Comparison of ENCODE assay signal across 19 cellular contexts in genomic region chr17:82600731-82601446, GRCh38. TPM values are rescaled to one million over a fixed set of nuclear protein-coding genes. Genes with fewer than 3 reads are reported as not detected.
A peak's percentile ranks its signal among the peaks of the same experiment; 100 is the strongest.
DNase-seq lines count a peak whose midpoint lies in the region; ATAC-seq and TF ChIP-seq lines count a peak whose summit lies in the region.
"Had no signal": no experiment of that assay in that cellular context is flagged by ENCODE, and none has a peak within 500 bp of the region (broad histone marks: within the 10 kb centered on the region; RNA-seq: fewer than 3 reads in every experiment).

No MANE protein-coding gene starts in this region.

- BruUV-seq in PC-3 (replicated peaks; lab: Mats Ljungman, UMichigan): no TSS peak

- no peaks in the 10 kb centered on the region for H3K79me2 ChIP-seq in PC-3 (ENCODE audit: low read length)

- H3K9me3 Mint-ChIP-seq in activated naive CD8-positive, alpha-beta T cell treated with anti-CD3 and anti-CD28 coated beads for 36 hours: no peaks in the 10 kb centered on the region
- no peaks in the 10 kb centered on the region for H3K9me3 Mint-ChIP-seq in activated naive CD8-positive, alpha-beta T cell treated with anti-CD3 and anti-CD28 coated beads, Interleukin-2, amount 50 U/mL, for 24 hours
- peaks cover 1% of the 10 kb centered on the region for H3K9me3 Mint-ChIP-seq in endodermal cell
- H3K9me3 Mint-ChIP-seq: CD4-positive, CD25-positive, alpha-beta regulatory T cell had no signal

- intact Hi-C loops in PC-3 (cut with micrococcal nuclease): no loop called here

- no peak overlapping the region for H3K9ac ChIP-seq in endodermal cell (ENCODE audit: extremely low read depth, low read length, poor library complexity, severe bottlenecking)
- H3K9ac ChIP-seq in PC-3 (ENCODE audit: low read length): no peak overlapping the region
- H3K9ac ChIP-seq: GM23248, KMS-11 had no signal

- no peaks in the 10 kb centered on the region for H3K27me3 Mint-ChIP-seq in activated naive CD8-positive, alpha-beta T cell treated with anti-CD3 and anti-CD28 coated beads for 36 hours
- no peaks in the 10 kb centered on the region for H3K27me3 Mint-ChIP-seq in activated naive CD8-positive, alpha-beta T cell treated with anti-CD3 and anti-CD28 coated beads, Interleukin-2, amount 50 U/mL, for 24 hours
- H3K27me3 Mint-ChIP-seq in endodermal cell (ENCODE audit: insufficient read depth): no peaks in the 10 kb centered on the region
- H3K27me3 Mint-ChIP-seq: CD4-positive, CD25-positive, alpha-beta regulatory T cell had no signal

- H3K4me3 ChIP-seq in endodermal cell (ENCODE audit: low read length) (no peak overlapping the region), PC-3 (ENCODE audit: low read length) (no peak overlapping the region)
- H3K4me3 ChIP-seq: GM23248, MG63 had no signal

- POLR2A ChIA-PET in PC-3 (lab: Charles Lee; ENCODE audit: unreplicated experiment): no interaction called here

- H3K27me3 ChIP-seq in endodermal cell (ENCODE audit: control insufficient read depth, insufficient read depth, low read length, poor library complexity, severe bottlenecking) (no peaks in the 10 kb centered on the region), PC-3 (ENCODE audit: low read length) (no peaks in the 10 kb centered on the region)
- H3K27me3 ChIP-seq: MG63 had no signal

- no peak for DNase-seq in activated naive CD8-positive, alpha-beta T cell treated with anti-CD3 and anti-CD28 coated beads for 36 hours
- DNase-seq in activated naive CD8-positive, alpha-beta T cell treated with anti-CD3 and anti-CD28 coated beads, Interleukin-2, amount 50 U/mL, for 24 hours: no peak
- DNase-seq in endodermal cell (no peak), islet precursor cell (peak; percentile 53), PC-3 (no peak), T-helper 9 cell (no peak), Ammon's horn (ENCODE audit: low spot score) (no peak)
- DNase-seq: CD4-positive, CD25-positive, alpha-beta regulatory T cell; DND-41; GF-D8; GM23248; MG63; NCI-H1105; NCI-H1694 treated with DMSO at 0.1 percent for 48 hours; NCI-H345; NCI-H748 treated with DMSO at 0.1 percent for 48 hours; SHP77 had no signal

- H3K4me3 Mint-ChIP-seq in activated naive CD8-positive, alpha-beta T cell treated with anti-CD3 and anti-CD28 coated beads for 36 hours: no peak overlapping the region
- H3K4me3 Mint-ChIP-seq in activated naive CD8-positive, alpha-beta T cell treated with anti-CD3 and anti-CD28 coated beads, Interleukin-2, amount 50 U/mL, for 24 hours: no peak overlapping the region
- no peak overlapping the region for H3K4me3 Mint-ChIP-seq in endodermal cell
- H3K4me3 Mint-ChIP-seq: CD4-positive, CD25-positive, alpha-beta regulatory T cell had no signal

- H3K9me3 ChIP-seq in endodermal cell (ENCODE audit: control insufficient read depth, low read length) (no peaks in the 10 kb centered on the region), PC-3 (ENCODE audit: low read length) (no peaks in the 10 kb centered on the region)
- H3K9me3 ChIP-seq: MG63 had no signal

- peaks cover 6% of the 10 kb centered on the region for H3K4me1 Mint-ChIP-seq in activated naive CD8-positive, alpha-beta T cell treated with anti-CD3 and anti-CD28 coated beads for 36 hours
- peaks cover 4% of the 10 kb centered on the region for H3K4me1 Mint-ChIP-seq in activated naive CD8-positive, alpha-beta T cell treated with anti-CD3 and anti-CD28 coated beads, Interleukin-2, amount 50 U/mL, for 24 hours
- H3K4me1 Mint-ChIP-seq in endodermal cell: no peaks in the 10 kb centered on the region

- no peak for ATAC-seq in activated naive CD8-positive, alpha-beta T cell treated with anti-CD3 and anti-CD28 coated beads, Interleukin-2, amount 50 U/mL, for 24 hours
- ATAC-seq in PC-3 (no peak), HG02885 (IDR thresholded peaks at IDR 0.05; ENCODE audit: poor library complexity, unreplicated experiment) (no peak)

- no peak overlapping the region for H2AFZ ChIP-seq in PC-3 (ENCODE audit: low read length)
- H2AFZ ChIP-seq: GM23248 had no signal

- H3F3A ChIP-seq in PC-3 (ENCODE audit: low read length, unreplicated experiment): no peaks in the 10 kb centered on the region

- H3K27ac ChIP-seq in endodermal cell (ENCODE audit: low read depth, low read length) (no peak overlapping the region), PC-3 (ENCODE audit: low read length) (no peak overlapping the region)
- H3K27ac ChIP-seq: GM23248, KMS-11 had no signal

- H4K20me1 ChIP-seq in PC-3 (ENCODE audit: low read length): no peaks in the 10 kb centered on the region

- 96 to 99% methylated on average over 35 to 37 of the region's 37 CpGs for WGBS in endodermal cell (ENCODE audit: insufficient coverage in 1 of 2, insufficient read length in 1 of 2), 2 experiments

- no peaks in the 10 kb centered on the region for H3K4me1 ChIP-seq in endodermal cell (ENCODE audit: control insufficient read depth, insufficient read depth, low read length)
- H3K4me1 ChIP-seq in PC-3 (ENCODE audit: insufficient read depth, low read length): no peaks in the 10 kb centered on the region

- TF ChIP-seq CTCF in endodermal cell (conservative IDR thresholded peaks at IDR 0.05): no peak
- TF ChIP-seq CTCF in PC-3 (conservative IDR thresholded peaks at IDR 0.05; ENCODE audit: low read depth, low read length): no peak

- H3K36me3 ChIP-seq in endodermal cell (ENCODE audit: control insufficient read depth, insufficient read depth, low read length) (peaks cover 81% of the 10 kb centered on the region), PC-3 (ENCODE audit: low read depth, low read length) (peaks cover 54% of the 10 kb centered on the region)

- no peaks in the 10 kb centered on the region for H3K9me2 ChIP-seq in PC-3 (replicated peaks; ENCODE audit: low read length)

- CTCF ChIA-PET in PC-3 (lab: Charles Lee): no interaction called here

- H3K4me2 ChIP-seq in PC-3 (ENCODE audit: low read length): no peak overlapping the region
- H3K4me2 ChIP-seq: KMS-11 had no signal

- peaks cover 18% of the 10 kb centered on the region for H3K36me3 Mint-ChIP-seq in activated naive CD8-positive, alpha-beta T cell treated with anti-CD3 and anti-CD28 coated beads for 36 hours
- peaks cover 35% of the 10 kb centered on the region for H3K36me3 Mint-ChIP-seq in activated naive CD8-positive, alpha-beta T cell treated with anti-CD3 and anti-CD28 coated beads, Interleukin-2, amount 50 U/mL, for 24 hours (ENCODE audit: low read depth)
- peaks cover 81% of the 10 kb centered on the region for H3K36me3 Mint-ChIP-seq in endodermal cell (ENCODE audit: low read depth)

- peak overlapping the region; percentile 20 for H3K27ac Mint-ChIP-seq in activated naive CD8-positive, alpha-beta T cell treated with anti-CD3 and anti-CD28 coated beads for 36 hours
- H3K27ac Mint-ChIP-seq in activated naive CD8-positive, alpha-beta T cell treated with anti-CD3 and anti-CD28 coated beads, Interleukin-2, amount 50 U/mL, for 24 hours: no peak overlapping the region
- H3K27ac Mint-ChIP-seq in endodermal cell: peak overlapping the region; percentile 58
- H3K27ac Mint-ChIP-seq: CD4-positive, CD25-positive, alpha-beta regulatory T cell had no signal

RNA-seq across cellular contexts. Expression of gene WDR45B, which starts 47.4 kb away (rescaled TPM):
- 10 to 100 TPM; 60.3 to 61.1 TPM for total RNA-seq in activated naive CD8-positive, alpha-beta T cell treated with anti-CD3 and anti-CD28 coated beads for 36 hours
- total RNA-seq in endodermal cell (10 to 100 TPM; 75.3 to 79.1 TPM), PC-3 (2014; rRNA removed) (101 and 110 TPM in 2 replicates)
- 79.0 TPM for polyA plus RNA-seq in endodermal cell (2013, experiment 1 of 2)
- polyA plus RNA-seq in endodermal cell (2013, experiment 2 of 2): 79.4 TPM
